11 cellular contexts compared by ENCODE assay signal in genomic region chr12:54371328-54372112, GRCh38. TPM values are rescaled to one million over a fixed set of nuclear protein-coding genes. Genes with fewer than 3 reads are reported as not detected.
DNase-seq lines count a peak whose midpoint lies in the region; ATAC-seq and TF ChIP-seq lines count a peak whose summit lies in the region.
"Had no signal": no experiment of that assay in that cellular context is flagged by ENCODE, and none has a peak within 500 bp of the region (broad histone marks: within the 10 kb centered on the region; RNA-seq: fewer than 3 reads in every experiment).

No MANE protein-coding gene starts in this region.

- ATAC-seq in heart right ventricle (peak in 6 of 8 donors; percentile 2 to 30 (median 24)), GM18519 (IDR thresholded peaks at IDR 0.05; ENCODE audit: low FRiP score, unreplicated experiment) (no peak), HG03175 (IDR thresholded peaks at IDR 0.05; ENCODE audit: unreplicated experiment) (no peak)

- no peaks in the 10 kb centered on the region for H3K27me3 ChIP-seq in heart right ventricle
- peaks cover 0 to 6% (median 0%) of the 10 kb centered on the region in 3 donors for H3K27me3 ChIP-seq in stomach
- H3K27me3 ChIP-seq: brain microvascular endothelial cell had no signal

- no peak for TF ChIP-seq EP300 in stomach (IDR thresholded peaks at IDR 0.05)

- WGBS in heart right ventricle, 2 donors, result 38 to 40% methylated on average over 5 of the region's 5 CpGs
- WGBS in stomach, 5 donors, result 35 to 54% (median 49%) methylated on average over 5 of the region's 5 CpGs

- DNase-seq in NCI-H1417 (lab: John Stamatoyannopoulos, UW) (peak in 2 of 3 experiments; percentile 62 to 85), NCI-H1417 treated with DMSO at 0.1 percent for 48 hours (lab: John Stamatoyannopoulos, UW) (no peak), SHP77 treated with DMSO at 0.1 percent for 48 hours (lab: John Stamatoyannopoulos, UW) (peak; percentile 84), heart right ventricle (peak; percentile 68 to 70), stomach (no peak), DMS53 treated with DMSO at 0.1 percent for 48 hours (lab: John Stamatoyannopoulos, UW; ENCODE audit: unreplicated experiment) (no peak)
- DNase-seq: brain microvascular endothelial cell; islet precursor cell; stimulated activated CD4-positive, alpha-beta T cell treated with anti-CD3 and anti-CD28 coated beads, Interleukin-2, amount 100 ng/mL, for 48 hours had no signal

- TF ChIP-seq POLR2A in stomach (IDR thresholded peaks at IDR 0.05), result no peak

- peaks cover 21 to 88% (median 72%) of the 10 kb centered on the region in 9 donors for H3K4me1 ChIP-seq in heart right ventricle
- H3K4me1 ChIP-seq in stomach, result peaks cover 29 to 79% (median 53%) of the 10 kb centered on the region in 4 donors

- no peak overlapping the region for H3K4me3 ChIP-seq in heart right ventricle
- no peak overlapping the region for H3K4me3 ChIP-seq in stomach

- H3K9me3 ChIP-seq in heart right ventricle (no peaks in the 10 kb centered on the region), stomach (no peaks in the 10 kb centered on the region)

- TF ChIP-seq CTCF in heart right ventricle (IDR thresholded peaks at IDR 0.05) (no peak), stomach (IDR thresholded peaks at IDR 0.05) (no peak)

- H3K36me3 ChIP-seq in heart right ventricle (peaks cover 0 to 28% (median 0%) of the 10 kb centered on the region in 9 donors), stomach (peaks cover 0 to 7% (median 0%) of the 10 kb centered on the region in 4 donors)
- H3K36me3 ChIP-seq: brain microvascular endothelial cell had no signal

- intact Hi-C loops in heart right ventricle (cut with DNase I), result loop anchor here in 1 of 10 donors (10.0 kb wide), 1 partner anchor 367 kb away; the partner anchor contains the start of genes HOXC8 and HOXC9
- intact Hi-C loops in stomach (cut with DNase I; ENCODE audit: low total_unique reads), result no loop called here

- peak overlapping the region in 9 of 10 donors; percentile 27 to 86 (median 75) for H3K27ac ChIP-seq in heart right ventricle
- H3K27ac ChIP-seq in stomach, result peak overlapping the region in 4 of 5 donors; percentile 41 to 76 (median 71)
- H3K27ac ChIP-seq: brain microvascular endothelial cell had no signal

RNA-seq across cellular contexts. Expression of gene GPR84, which starts 7.2 kb away (rescaled TPM):
- total RNA-seq in heart right ventricle (1 to 10 TPM in 1 of 10 donors, under 1 TPM in 3, not detected in 6; 0.15 to 2.9 (median 0.25) TPM), stomach (not detected)
- polyA plus RNA-seq in heart right ventricle (under 1 TPM in 1 of 2 donors, not detected in 1; 0.45 TPM), stomach (1 to 10 TPM in 1 of 3 donors, under 1 TPM in 2; 0.46 to 1.4 (median 0.50) TPM)

RNA-seq across cellular contexts. Expression of gene ZNF385A, which starts 13.0 kb away (rescaled TPM):
- total RNA-seq in heart right ventricle (10 to 100 TPM in 2 of 10 donors, 1 to 10 TPM in 8; 3.8 to 19.1 (median 4.8) TPM), stomach (10 to 100 TPM in 1 of 5 donors, 1 to 10 TPM in 4; 1.2 to 35.7 (median 2.6) TPM)
- polyA plus RNA-seq in heart right ventricle (10 to 100 TPM in 1 of 2 donors, 1 to 10 TPM in 1; 8.1 to 10.5 TPM), stomach (10 to 100 TPM; 16.9 to 35.1 (median 17.6) TPM)

RNA-seq across cellular contexts. Expression of gene COPZ1, which starts 46.6 kb away (rescaled TPM):
- total RNA-seq in heart right ventricle (100 to 1,000 TPM; 111 to 143 (median 131) TPM), stomach (10 to 100 TPM; 14.6 to 91.6 (median 42.4) TPM)
- polyA plus RNA-seq in heart right ventricle (100 to 1,000 TPM in 1 of 2 donors, 10 to 100 TPM in 1; 64.0 to 152 TPM), stomach (100 to 1,000 TPM in 2 of 3 donors, 10 to 100 TPM in 1; 92.4 to 133 (median 108) TPM)

RNA-seq across cellular contexts. Expression of gene ITGA5, which starts 47.5 kb away (rescaled TPM):
- total RNA-seq in heart right ventricle (10 to 100 TPM; 35.7 to 86.1 (median 48.8) TPM), stomach (100 to 1,000 TPM in 2 of 5 donors, 10 to 100 TPM in 3; 53.7 to 182 (median 88.8) TPM)
- polyA plus RNA-seq in heart right ventricle (100 to 1,000 TPM in 1 of 2 donors, 10 to 100 TPM in 1; 31.9 to 154 TPM), stomach (100 to 1,000 TPM in 1 of 3 donors, 10 to 100 TPM in 2; 29.3 to 102 (median 33.2) TPM)

Comparison
In these comparisons a context has a peak if more than half of its experiments do, and no peak if none do; other contexts are left out.
1. DNase-seq: peak in NCI-H1417 (2 of 3), SHP77 treated with DMSO at 0.1 percent for 48 hours (single experiment) and heart right ventricle (2 of 2); none in NCI-H1417 treated with DMSO at 0.1 percent for 48 hours (single experiment), stomach (single experiment) and DMS53 treated with DMSO at 0.1 percent for 48 hours (single experiment).
2. ATAC-seq: peak in heart right ventricle (6 of 8); none in GM18519 (single experiment) and HG03175 (single experiment).